In genomic region chr11:119100246-119100959, GRCh38 we compare ENCODE assay signal across 8 cellular contexts. TPM values are rescaled to one million over a fixed set of nuclear protein-coding genes. Genes with fewer than 3 reads are reported as not detected.
A peak's percentile ranks its signal among the peaks of the same experiment; 100 is the strongest.
DNase-seq lines count a peak whose midpoint lies in the region; ATAC-seq and TF ChIP-seq lines count a peak whose summit lies in the region.

No MANE protein-coding gene starts in this region.

- ATAC-seq in GM18498 (IDR thresholded peaks at IDR 0.05; ENCODE audit: unreplicated experiment) (no peak), GM21717 (IDR thresholded peaks at IDR 0.05; ENCODE audit: unreplicated experiment) (no peak)

- peaks cover 16% of the 10 kb centered on the region for H3K4me1 Mint-ChIP-seq in progenitor cell of endocrine pancreas (ENCODE audit: low read depth)

- H3K4me1 ChIP-seq in HEK293 (ENCODE audit: control insufficient read depth, insufficient read depth, low read length) (no peaks in the 10 kb centered on the region), esophagus squamous epithelium (peaks cover 9 to 43% (median 25%) of the 10 kb centered on the region in 3 donors)

- in situ Hi-C loops in Caki2 (cut with HindIII; ENCODE audit: low pct_unique_long_range_greater_than_20kb, low sequenced_read_pairs), result loop anchor here (25.0 kb wide), 1 partner anchor 212 kb away; the partner anchor contains the start of gene MCAM
- in situ Hi-C loops in SK-MEL-5 (cut with HindIII; ENCODE audit: low pct_unique_long_range_greater_than_20kb, low sequenced_read_pairs), result no loop called here

- CTCF ChIA-PET in HEK293 (lab: Yijun Ruan, JAX), result interaction anchor here (0.6 to 1.4 kb wide), 7 partner anchors 8 to 176 kb away, joined by 3 to 7 read pairs (median 3); partner anchors contain the start of gene VPS11

- WGBS in esophagus squamous epithelium, 2 donors, result 30 to 34% methylated on average over 11 of the region's 11 CpGs

- peak; percentile 63 for TF ChIP-seq CTCF in HEK293 (tag by site-specific recombination; IDR thresholded peaks at IDR 0.05)
- TF ChIP-seq CTCF in esophagus squamous epithelium (IDR thresholded peaks at IDR 0.05), result peak in 3 of 6 experiments; percentile 10 to 44 (median 14)
- peak; percentile 17 for TF ChIP-seq CTCF in progenitor cell of endocrine pancreas (IDR thresholded peaks at IDR 0.05; ENCODE audit: unreplicated experiment)

- H3K27me3 Mint-ChIP-seq in progenitor cell of endocrine pancreas, result no peaks in the 10 kb centered on the region

- POLR2A ChIA-PET in HEK293 (lab: Yijun Ruan, JAX), result no interaction called here

- H3K27ac Mint-ChIP-seq in progenitor cell of endocrine pancreas, result peak overlapping the region; percentile 99

- peak overlapping the region; percentile 63 for H3K4me3 ChIP-seq in HEK293 (ENCODE audit: low read depth, low read length)
- H3K4me3 ChIP-seq in esophagus squamous epithelium, result peak overlapping the region; percentile 62 to 88 (median 75)

- TF ChIP-seq POLR2A in esophagus squamous epithelium (IDR thresholded peaks at IDR 0.05), result no peak

- intact Hi-C loops in esophagus squamous epithelium (cut with DNase I), result no loop called here

- H3K36me3 ChIP-seq in HEK293 (ENCODE audit: control insufficient read depth in 2 of 2, insufficient read depth in 1 of 2, low read length in 2 of 2), result peaks cover 0 to 32% of the 10 kb centered on the region in 2 experiments; a peak in 1 of 3 replicates
- peaks cover 6 to 29% (median 16%) of the 10 kb centered on the region in 3 donors for H3K36me3 ChIP-seq in esophagus squamous epithelium

- DNase-seq in Caki2 (ENCODE audit: low read depth) (peak; percentile 51), SK-MEL-5 (ENCODE audit: low read depth, low spot score) (peak; percentile 71), esophagus squamous epithelium (lab: John Stamatoyannopoulos, UW) (no peak), progenitor cell of endocrine pancreas (ENCODE audit: low spot score, unreplicated experiment) (no peak), GDM1 (lab: John Stamatoyannopoulos, UW) (no peak)

- no peaks in the 10 kb centered on the region for H3K27me3 ChIP-seq in esophagus squamous epithelium

- H3K9me3 Mint-ChIP-seq in progenitor cell of endocrine pancreas (ENCODE audit: low read depth), result no peaks in the 10 kb centered on the region

- peak overlapping the region; percentile 78 for H3K4me3 Mint-ChIP-seq in progenitor cell of endocrine pancreas (ENCODE audit: low read depth)

- H3K36me3 Mint-ChIP-seq in progenitor cell of endocrine pancreas (ENCODE audit: insufficient read depth), result peaks cover 20% of the 10 kb centered on the region

- no peaks in the 10 kb centered on the region for H3K9me3 ChIP-seq in HEK293 (ENCODE audit: control insufficient read depth, insufficient read depth, low read depth, low read length)
- no peaks in the 10 kb centered on the region for H3K9me3 ChIP-seq in esophagus squamous epithelium

- no peak overlapping the region for H3K27ac ChIP-seq in HEK293 (ENCODE audit: extremely low read depth, low read depth, low read length)
- H3K27ac ChIP-seq in esophagus squamous epithelium, result peak overlapping the region in 2 of 4 donors; percentile 2 to 95

TF ChIP-seq in HEK293, 187 proteins besides CTCF, POLR2A, EP300 and RAD21 (continues in another document):
- TF ChIP-seq, protein P1, sequence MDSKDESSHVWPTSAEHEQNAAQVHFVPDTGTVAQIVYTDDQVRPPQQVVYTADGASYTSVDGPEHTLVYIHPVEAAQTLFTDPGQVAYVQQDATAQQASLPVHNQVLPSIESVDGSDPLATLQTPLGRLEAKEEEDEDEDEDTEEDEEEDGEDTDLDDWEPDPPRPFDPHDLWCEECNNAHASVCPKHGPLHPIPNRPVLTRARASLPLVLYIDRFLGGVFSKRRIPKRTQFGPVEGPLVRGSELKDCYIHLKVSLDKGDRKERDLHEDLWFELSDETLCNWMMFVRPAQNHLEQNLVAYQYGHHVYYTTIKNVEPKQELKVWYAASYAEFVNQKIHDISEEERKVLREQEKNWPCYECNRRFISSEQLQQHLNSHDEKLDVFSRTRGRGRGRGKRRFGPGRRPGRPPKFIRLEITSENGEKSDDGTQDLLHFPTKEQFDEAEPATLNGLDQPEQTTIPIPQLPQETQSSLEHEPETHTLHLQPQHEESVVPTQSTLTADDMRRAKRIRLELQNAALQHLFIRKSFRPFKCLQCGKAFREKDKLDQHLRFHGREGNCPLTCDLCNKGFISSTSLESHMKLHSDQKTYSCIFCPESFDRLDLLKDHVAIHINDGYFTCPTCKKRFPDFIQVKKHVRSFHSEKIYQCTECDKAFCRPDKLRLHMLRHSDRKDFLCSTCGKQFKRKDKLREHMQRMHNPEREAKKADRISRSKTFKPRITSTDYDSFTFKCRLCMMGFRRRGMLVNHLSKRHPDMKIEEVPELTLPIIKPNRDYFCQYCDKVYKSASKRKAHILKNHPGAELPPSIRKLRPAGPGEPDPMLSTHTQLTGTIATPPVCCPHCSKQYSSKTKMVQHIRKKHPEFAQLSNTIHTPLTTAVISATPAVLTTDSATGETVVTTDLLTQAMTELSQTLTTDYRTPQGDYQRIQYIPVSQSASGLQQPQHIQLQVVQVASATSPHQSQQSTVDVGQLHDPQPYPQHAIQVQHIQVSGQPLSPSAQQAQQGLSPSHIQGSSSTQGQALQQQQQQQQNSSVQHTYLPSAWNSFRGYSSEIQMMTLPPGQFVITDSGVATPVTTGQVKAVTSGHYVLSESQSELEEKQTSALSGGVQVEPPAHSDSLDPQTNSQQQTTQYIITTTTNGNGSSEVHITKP (tag by site-specific recombination; IDR thresholded peaks at IDR 0.05), result peak; percentile 23; the same call in 1 of the 2 replicates
- TF ChIP-seq ZNF529 (tag by site-specific recombination; IDR thresholded peaks at IDR 0.05; ENCODE audit: insufficient replicate concordance), result no peak
- no peak for TF ChIP-seq ZFP69B (tag by site-specific recombination; IDR thresholded peaks at IDR 0.05)
- TF ChIP-seq ZNF501 (tag by site-specific recombination; IDR thresholded peaks at IDR 0.05), result no peak
- no peak for TF ChIP-seq ZNF324 (tag by site-specific recombination; IDR thresholded peaks at IDR 0.05)
- TF ChIP-seq ZNF274 (IDR thresholded peaks at IDR 0.05; ENCODE audit: low read length), result no peak
- no peak for TF ChIP-seq ZNF274 (tag by site-specific recombination; IDR thresholded peaks at IDR 0.05; ENCODE audit: borderline replicate concordance)
- no peak for TF ChIP-seq BCL6B (tag by site-specific recombination; IDR thresholded peaks at IDR 0.05)
- no peak for TF ChIP-seq ZNF24 (tag by site-specific recombination; IDR thresholded peaks at IDR 0.05)
- no peak for TF ChIP-seq ZNF843 (tag by site-specific recombination; IDR thresholded peaks at IDR 0.05)
- no peak for TF ChIP-seq ZNF223 (tag by site-specific recombination; IDR thresholded peaks at IDR 0.05)
- peak; percentile 43; the same call in 1 of the 2 replicates for TF ChIP-seq IKZF3 (tag by site-specific recombination; IDR thresholded peaks at IDR 0.05)

RNA-seq across cellular contexts. Expression of gene DPAGT1, which starts 1.2 kb away (rescaled TPM):
- 13.1 and 24.2 TPM in 2 replicates for total RNA-seq in Caki2 (2014; rRNA removed; shearing (Covaris generic); ENCODE audit: low replicate concordance)
- 22.3 and 26.1 TPM in 2 replicates for total RNA-seq in SK-MEL-5 (2014; rRNA removed; shearing (Covaris generic))
- 50.0 and 56.3 TPM in 2 replicates for polyA plus RNA-seq in SK-MEL-5 (2015; cell fraction: cytosol; rRNA removed)
- polyA plus RNA-seq in SK-MEL-5 (2015; cell fraction: nucleus; rRNA removed), result 186 and 227 TPM in 2 replicates
- total RNA-seq in esophagus squamous epithelium (10 to 100 TPM; 18.5 to 29.9 (median 26.7) TPM), progenitor cell of endocrine pancreas (53.4 and 60.8 TPM in 2 replicates)

RNA-seq across cellular contexts. Expression of gene C2CD2L, which starts 6.7 kb away (rescaled TPM):
- 2.5 and 3.2 TPM in 2 replicates for total RNA-seq in Caki2 (2014; rRNA removed; shearing (Covaris generic); ENCODE audit: low replicate concordance)
- 2.8 and 5.6 TPM in 2 replicates for total RNA-seq in SK-MEL-5 (2014; rRNA removed; shearing (Covaris generic))
- 11.1 and 20.3 TPM in 2 replicates for polyA plus RNA-seq in SK-MEL-5 (2015; cell fraction: cytosol; rRNA removed)
- 19.5 and 21.2 TPM in 2 replicates for polyA plus RNA-seq in SK-MEL-5 (2015; cell fraction: nucleus; rRNA removed)
- total RNA-seq in esophagus squamous epithelium (10 to 100 TPM in 1 of 4 donors, 1 to 10 TPM in 3; 5.1 to 12.8 (median 8.0) TPM), progenitor cell of endocrine pancreas (7.2 and 7.3 TPM in 2 replicates)

RNA-seq across cellular contexts. Expression of gene HMBS, which starts 15.7 kb away (rescaled TPM):
- total RNA-seq in Caki2 (2014; rRNA removed; shearing (Covaris generic); ENCODE audit: low replicate concordance), result 56.3 and 66.6 TPM in 2 replicates
- 4.5 and 6.7 TPM in 2 replicates for total RNA-seq in SK-MEL-5 (2014; rRNA removed; shearing (Covaris generic))
- 66.3 and 71.3 TPM in 2 replicates for polyA plus RNA-seq in SK-MEL-5 (2015; cell fraction: cytosol; rRNA removed)
- polyA plus RNA-seq in SK-MEL-5 (2015; cell fraction: nucleus; rRNA removed), result 115 and 118 TPM in 2 replicates
- 10 to 100 TPM in 3 of 4 donors, 1 to 10 TPM in 1; 9.9 to 22.1 (median 14.2) TPM for total RNA-seq in esophagus squamous epithelium
- total RNA-seq in progenitor cell of endocrine pancreas, result 39.0 and 39.8 TPM in 2 replicates

RNA-seq across cellular contexts. Expression of gene HINFP, which starts 21.0 kb away (rescaled TPM):
- total RNA-seq in Caki2 (2014; rRNA removed; shearing (Covaris generic); ENCODE audit: low replicate concordance), result 7.7 and 11.0 TPM in 2 replicates
- total RNA-seq in SK-MEL-5 (2014; rRNA removed; shearing (Covaris generic)), result 8.8 and 9.4 TPM in 2 replicates
- polyA plus RNA-seq in SK-MEL-5 (2015; cell fraction: cytosol; rRNA removed), result 8.1 and 12.7 TPM in 2 replicates
- 65.5 and 102 TPM in 2 replicates for polyA plus RNA-seq in SK-MEL-5 (2015; cell fraction: nucleus; rRNA removed)
- total RNA-seq in esophagus squamous epithelium, result 10 to 100 TPM in 3 of 4 donors, 1 to 10 TPM in 1; 7.0 to 33.2 (median 13.9) TPM
- total RNA-seq in progenitor cell of endocrine pancreas, result 48.7 and 52.2 TPM in 2 replicates

RNA-seq across cellular contexts. Expression of gene VPS11, which starts 32.8 kb away (rescaled TPM):
- total RNA-seq in Caki2 (2014; rRNA removed; shearing (Covaris generic); ENCODE audit: low replicate concordance), result 11.1 and 11.6 TPM in 2 replicates
- total RNA-seq in SK-MEL-5 (2014; rRNA removed; shearing (Covaris generic)), result 43.7 and 49.9 TPM in 2 replicates
- 18.0 and 19.9 TPM in 2 replicates for polyA plus RNA-seq in SK-MEL-5 (2015; cell fraction: cytosol; rRNA removed)
- 50.6 and 59.6 TPM in 2 replicates for polyA plus RNA-seq in SK-MEL-5 (2015; cell fraction: nucleus; rRNA removed)
- total RNA-seq in esophagus squamous epithelium (10 to 100 TPM; 15.2 to 28.4 (median 18.2) TPM), progenitor cell of endocrine pancreas (36.3 and 37.2 TPM in 2 replicates)

Comparison
In these comparisons a context has a peak if more than half of its experiments do, and no peak if none do; other contexts are left out.
1. DNase-seq: peak in Caki2 (single experiment) and SK-MEL-5 (single experiment); none in esophagus squamous epithelium (single experiment), progenitor cell of endocrine pancreas (single experiment) and GDM1 (single experiment).